ENCODE assay signal across 15 cellular contexts in the genomic region with DNA sequence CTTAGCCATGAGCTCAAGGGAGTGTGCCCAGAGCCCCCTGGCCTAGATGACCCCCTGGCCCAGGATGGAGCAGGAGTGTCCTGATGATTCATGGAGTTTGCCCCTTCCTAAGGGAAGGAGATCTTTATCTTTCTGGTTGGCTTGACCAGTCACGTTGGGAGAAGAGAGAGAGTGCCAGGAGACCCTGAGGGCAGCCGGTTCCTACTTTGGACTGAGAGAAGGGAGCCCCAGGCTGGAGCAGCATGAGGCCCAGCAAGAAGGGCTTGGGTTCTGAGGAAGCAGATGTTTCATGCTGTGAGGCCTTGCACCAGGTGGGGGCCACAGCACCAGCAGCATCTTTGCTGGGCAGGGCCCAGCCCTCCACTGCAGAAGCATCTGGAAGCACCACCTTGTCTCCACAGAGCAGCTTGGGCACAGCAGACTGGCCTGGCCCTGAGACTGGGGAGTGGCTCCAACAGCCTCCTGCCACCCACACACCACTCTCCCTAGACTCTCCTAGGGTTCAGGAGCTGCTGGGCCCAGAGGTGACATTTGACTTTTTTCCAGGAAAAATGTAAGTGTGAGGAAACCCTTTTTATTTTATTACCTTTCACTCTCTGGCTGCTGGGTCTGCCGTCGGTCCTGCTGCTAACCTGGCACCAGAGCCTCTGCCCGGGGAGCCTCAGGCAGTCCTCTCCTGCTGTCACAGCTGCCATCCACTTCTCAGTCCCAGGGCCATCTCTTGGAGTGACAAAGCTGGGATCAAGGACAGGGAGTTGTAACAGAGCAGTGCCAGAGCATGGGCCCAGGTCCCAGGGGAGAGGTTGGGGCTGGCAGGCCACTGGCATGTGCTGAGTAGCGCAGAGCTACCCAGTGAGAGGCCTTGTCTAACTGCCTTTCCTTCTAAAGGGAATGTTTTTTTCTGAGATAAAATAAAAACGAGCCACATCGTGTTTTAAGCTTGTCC. TPM values are rescaled to one million over a fixed set of nuclear protein-coding genes. Genes with fewer than 3 reads are reported as not detected.
A peak's percentile ranks its signal among the peaks of the same experiment; 100 is the strongest.
DNase-seq lines count a peak whose midpoint lies in the region; ATAC-seq and TF ChIP-seq lines count a peak whose summit lies in the region.
"Had no signal": no experiment of that assay in that cellular context is flagged by ENCODE, and none has a peak within 500 bp of the region (broad histone marks: within the 10 kb centered on the region; RNA-seq: fewer than 3 reads in every experiment).

No MANE protein-coding gene starts in this region.

- H3K27me3 ChIP-seq in Loucy (ENCODE audit: insufficient read depth, low read length, poor library complexity, severe bottlenecking) = no peaks in the 10 kb centered on the region
- no peaks in the 10 kb centered on the region for H3K27me3 ChIP-seq in cardiac muscle cell
- no peaks in the 10 kb centered on the region for H3K27me3 ChIP-seq in upper lobe of right lung

- no peak overlapping the region for H3K4me3 Mint-ChIP-seq in activated CD4-positive, alpha-beta T cell treated with anti-CD3 and anti-CD28 coated beads for 36 hours
- no peak overlapping the region for H3K4me3 Mint-ChIP-seq in activated CD4-positive, alpha-beta T cell treated with anti-CD3 and anti-CD28 coated beads, Interleukin-2, amount 10 ng/mL, durations not matched to agents 7 days and 5 days
- H3K4me3 Mint-ChIP-seq in stimulated activated naive B cell treated with anti-CD40 and anti-IgM and Interleukin-4, amounts not matched to agents 10 μg/mL and 1 μg/mL and 100 μg/mL, for 72 hours = no peak overlapping the region
- H3K4me3 Mint-ChIP-seq: activated T-helper 1 cell treated with anti-CD3 and anti-CD28 coated beads, Interleukin-12 subunit alpha, Interleukin-12 subunit beta, Interleukin-2, Interleukin-4 antibody, amounts not matched to agents 30 ng/mL and 10 ng/mL and 1 ng/mL, durations not matched to agents 14 hours and 24 hours and 36 hours; GM23338; neural crest cell had no signal

- no peaks in the 10 kb centered on the region for H3K9me3 Mint-ChIP-seq in activated CD4-positive, alpha-beta T cell treated with anti-CD3 and anti-CD28 coated beads for 36 hours (ENCODE audit: low read depth)
- no peaks in the 10 kb centered on the region for H3K9me3 Mint-ChIP-seq in activated CD4-positive, alpha-beta T cell treated with anti-CD3 and anti-CD28 coated beads, Interleukin-2, amount 10 ng/mL, durations not matched to agents 7 days and 5 days
- H3K9me3 Mint-ChIP-seq in stimulated activated naive B cell treated with anti-CD40 and anti-IgM and Interleukin-4, amounts not matched to agents 10 μg/mL and 1 μg/mL and 100 μg/mL, for 72 hours = no peaks in the 10 kb centered on the region
- H3K9me3 Mint-ChIP-seq: activated T-helper 1 cell treated with anti-CD3 and anti-CD28 coated beads, Interleukin-12 subunit alpha, Interleukin-12 subunit beta, Interleukin-2, Interleukin-4 antibody, amounts not matched to agents 30 ng/mL and 10 ng/mL and 1 ng/mL, durations not matched to agents 14 hours and 24 hours and 36 hours; GM23338; neural crest cell had no signal

- no peaks in the 10 kb centered on the region for H4K20me1 ChIP-seq in Loucy (ENCODE audit: insufficient read depth, low read length, poor library complexity, severe bottlenecking)

- H3K9me2 ChIP-seq in Loucy (replicated peaks; ENCODE audit: low read depth, low read length) = no peaks in the 10 kb centered on the region

- H3K4me1 Mint-ChIP-seq in activated CD4-positive, alpha-beta T cell treated with anti-CD3 and anti-CD28 coated beads for 36 hours = peaks cover 61% of the 10 kb centered on the region
- H3K4me1 Mint-ChIP-seq in activated CD4-positive, alpha-beta T cell treated with anti-CD3 and anti-CD28 coated beads, Interleukin-2, amount 10 ng/mL, durations not matched to agents 7 days and 5 days = peaks cover 41% of the 10 kb centered on the region
- H3K4me1 Mint-ChIP-seq in stimulated activated naive B cell treated with anti-CD40 and anti-IgM and Interleukin-4, amounts not matched to agents 10 μg/mL and 1 μg/mL and 100 μg/mL, for 72 hours = peaks cover 41 to 91% of the 10 kb centered on the region in 2 donors

- no peak for TF ChIP-seq CTCF in Loucy (conservative IDR thresholded peaks at IDR 0.05; ENCODE audit: low read length)
- TF ChIP-seq CTCF in cardiac muscle cell (IDR thresholded peaks at IDR 0.05; ENCODE audit: low read depth, low read length) = no peak
- TF ChIP-seq CTCF in upper lobe of right lung (IDR thresholded peaks at IDR 0.05) = no peak

- H3K4me1 ChIP-seq in Loucy (ENCODE audit: insufficient read depth, low read length, poor library complexity, severe bottlenecking) (peaks cover 84% of the 10 kb centered on the region), cardiac muscle cell (ENCODE audit: low read depth) (peaks cover 17% of the 10 kb centered on the region), upper lobe of right lung (peaks cover 4% of the 10 kb centered on the region)

- DNase-seq in activated CD4-positive, alpha-beta T cell treated with anti-CD3 and anti-CD28 coated beads for 36 hours = no peak
- DNase-seq in activated CD4-positive, alpha-beta T cell treated with anti-CD3 and anti-CD28 coated beads, Interleukin-2, amount 10 ng/mL, durations not matched to agents 7 days and 5 days = no peak
- DNase-seq in cardiac muscle cell (ENCODE audit: low read depth in 1 of 2, low spot score in 1 of 2) (no peak), upper lobe of right lung (no peak), HPDE6-E6E7 (ENCODE audit: extremely low spot score) (no peak)
- DNase-seq in stimulated activated naive B cell treated with anti-CD40 and anti-IgM and Interleukin-4, amounts not matched to agents 10 μg/mL and 1 μg/mL and 100 μg/mL, for 72 hours = no peak
- DNase-seq: activated CD4-positive, alpha-beta T cell treated with anti-CD3 and anti-CD28 coated beads for 1 hour; small intestine had no signal

- H3K79me2 ChIP-seq in Loucy (ENCODE audit: insufficient read depth, low read length) = 0 out of 2 replicates have a peak, but pooled peaks cover under 1% of the 10 kb centered on the region

- no peak for ATAC-seq in activated CD4-positive, alpha-beta T cell treated with anti-CD3 and anti-CD28 coated beads for 36 hours
- no peak for ATAC-seq in stimulated activated naive B cell treated with anti-CD40 and anti-IgM and Interleukin-4, amounts not matched to agents 10 μg/mL and 1 μg/mL and 100 μg/mL, for 72 hours (replicated peaks)
- ATAC-seq in GM19455 (IDR thresholded peaks at IDR 0.05; ENCODE audit: unreplicated experiment) = no peak
- no peak for ATAC-seq in upper lobe of right lung
- ATAC-seq: GM23338 had no signal

- H3K27me3 Mint-ChIP-seq in activated CD4-positive, alpha-beta T cell treated with anti-CD3 and anti-CD28 coated beads for 36 hours = no peaks in the 10 kb centered on the region
- H3K27me3 Mint-ChIP-seq in activated CD4-positive, alpha-beta T cell treated with anti-CD3 and anti-CD28 coated beads, Interleukin-2, amount 10 ng/mL, durations not matched to agents 7 days and 5 days = no peaks in the 10 kb centered on the region
- no peaks in the 10 kb centered on the region for H3K27me3 Mint-ChIP-seq in stimulated activated naive B cell treated with anti-CD40 and anti-IgM and Interleukin-4, amounts not matched to agents 10 μg/mL and 1 μg/mL and 100 μg/mL, for 72 hours

- H3K9ac ChIP-seq in Loucy (ENCODE audit: low read depth, low read length, poor library complexity, severe bottlenecking) = peak overlapping the region; percentile 49

- intact Hi-C loops in activated CD4-positive, alpha-beta T cell treated with anti-CD3 and anti-CD28 coated beads for 36 hours (cut with DNase I, micrococcal nuclease) = no loop called here
- intact Hi-C loops in upper lobe of right lung (cut with DNase I) = no loop called here

- POLR2A ChIA-PET in activated CD4-positive, alpha-beta T cell treated with anti-CD3 and anti-CD28 coated beads for 36 hours (lab: Charles Lee) = no interaction called here
- POLR2A ChIA-PET in activated CD4-positive, alpha-beta T cell treated with anti-CD3 and anti-CD28 coated beads, Interleukin-2, amount 10 ng/mL, durations not matched to agents 7 days and 5 days (lab: Charles Lee) = no interaction called here

- H3K4me2 ChIP-seq in Loucy (ENCODE audit: low read depth, low read length, poor library complexity, severe bottlenecking) = peak overlapping the region; percentile 5
- H3K4me2 ChIP-seq: GM23338 had no signal

- CTCF ChIA-PET in activated CD4-positive, alpha-beta T cell treated with anti-CD3 and anti-CD28 coated beads for 36 hours (lab: Charles Lee) = interaction anchor here (0.5 to 0.9 kb wide), 2 partner anchors 15 to 39 kb away, joined by 3 read pairs; no protein-coding TSS in a partner anchor
- CTCF ChIA-PET in activated CD4-positive, alpha-beta T cell treated with anti-CD3 and anti-CD28 coated beads, Interleukin-2, amount 10 ng/mL, durations not matched to agents 7 days and 5 days (lab: Charles Lee) = interaction anchor here (1.0 to 1.4 kb wide), 2 partner anchors 10 to 18 kb away, joined by 3 read pairs; no protein-coding TSS in a partner anchor

- H3K36me3 Mint-ChIP-seq in activated CD4-positive, alpha-beta T cell treated with anti-CD3 and anti-CD28 coated beads for 36 hours (ENCODE audit: low read depth) = peaks cover 44% of the 10 kb centered on the region
- peaks cover 37% of the 10 kb centered on the region for H3K36me3 Mint-ChIP-seq in activated CD4-positive, alpha-beta T cell treated with anti-CD3 and anti-CD28 coated beads, Interleukin-2, amount 10 ng/mL, durations not matched to agents 7 days and 5 days (ENCODE audit: low read depth)
- H3K36me3 Mint-ChIP-seq in stimulated activated naive B cell treated with anti-CD40 and anti-IgM and Interleukin-4, amounts not matched to agents 10 μg/mL and 1 μg/mL and 100 μg/mL, for 72 hours = peaks cover 29 to 42% of the 10 kb centered on the region in 2 donors

- H3K4me3 ChIP-seq in Loucy (ENCODE audit: low read length, poor library complexity, severe bottlenecking) = no peak overlapping the region
- H3K4me3 ChIP-seq in cardiac muscle cell = no peak overlapping the region
- H3K4me3 ChIP-seq in upper lobe of right lung = no peak overlapping the region
- H3K4me3 ChIP-seq: GM23338 had no signal

- peak overlapping the region; percentile 45 for H3K27ac ChIP-seq in cardiac muscle cell
- no peak overlapping the region for H3K27ac ChIP-seq in upper lobe of right lung

- H3K27ac Mint-ChIP-seq in activated CD4-positive, alpha-beta T cell treated with anti-CD3 and anti-CD28 coated beads for 36 hours = peak overlapping the region; percentile 32
- H3K27ac Mint-ChIP-seq in activated CD4-positive, alpha-beta T cell treated with anti-CD3 and anti-CD28 coated beads, Interleukin-2, amount 10 ng/mL, durations not matched to agents 7 days and 5 days = no peak overlapping the region
- peak overlapping the region; percentile 79 for H3K27ac Mint-ChIP-seq in stimulated activated naive B cell treated with anti-CD40 and anti-IgM and Interleukin-4, amounts not matched to agents 10 μg/mL and 1 μg/mL and 100 μg/mL, for 72 hours
- H3K27ac Mint-ChIP-seq: GM23338 had no signal

- peaks cover 11% of the 10 kb centered on the region; the same call in 1 of the 2 replicates for H3F3A ChIP-seq in Loucy (ENCODE audit: low read depth)

- H3K9me3 ChIP-seq in Loucy (ENCODE audit: insufficient read depth, low read depth, low read length) = no peaks in the 10 kb centered on the region
- no peaks in the 10 kb centered on the region for H3K9me3 ChIP-seq in cardiac muscle cell (ENCODE audit: low read depth)
- no peaks in the 10 kb centered on the region for H3K9me3 ChIP-seq in upper lobe of right lung

- no peak overlapping the region for H2AFZ ChIP-seq in Loucy (ENCODE audit: low read length)
- H2AFZ ChIP-seq: GM23338 had no signal

- H3K36me3 ChIP-seq in Loucy (ENCODE audit: insufficient read depth, low read length) (no peaks in the 10 kb centered on the region), cardiac muscle cell (no peaks in the 10 kb centered on the region), upper lobe of right lung (peaks cover 10% of the 10 kb centered on the region)

RNA-seq across cellular contexts. Expression of a gene that starts 14.3 kb away (rescaled TPM):
- 10 to 100 TPM; 30.6 to 31.3 TPM for total RNA-seq in activated CD4-positive, alpha-beta T cell treated with anti-CD3 and anti-CD28 coated beads for 36 hours
- 10 to 100 TPM; 25.3 to 29.0 TPM for total RNA-seq in activated CD4-positive, alpha-beta T cell treated with anti-CD3 and anti-CD28 coated beads, Interleukin-2, amount 10 ng/mL, durations not matched to agents 7 days and 5 days
- total RNA-seq in cardiac muscle cell = 9.1 and 13.7 TPM in 2 replicates
- 4.0 and 5.9 TPM in 2 replicates for polyA plus RNA-seq in cardiac muscle cell
- 17.2 TPM for total RNA-seq in upper lobe of right lung

RNA-seq across cellular contexts. Expression of a gene that starts 53.5 kb away (rescaled TPM):
- under 1 TPM; 0.16 to 0.28 TPM for total RNA-seq in activated CD4-positive, alpha-beta T cell treated with anti-CD3 and anti-CD28 coated beads for 36 hours
- under 1 TPM; 0.40 to 0.67 TPM for total RNA-seq in activated CD4-positive, alpha-beta T cell treated with anti-CD3 and anti-CD28 coated beads, Interleukin-2, amount 10 ng/mL, durations not matched to agents 7 days and 5 days
- total RNA-seq in cardiac muscle cell = 0.99 and 1.6 TPM in 2 replicates
- 1.8 and 4.0 TPM in 2 replicates for polyA plus RNA-seq in cardiac muscle cell
- 1.5 TPM for total RNA-seq in upper lobe of right lung
- total RNA-seq: GM23338, MCF 10A, neural crest cell had no signal
- polyA plus RNA-seq: AG04450 had no signal
